In the genomic region with DNA sequence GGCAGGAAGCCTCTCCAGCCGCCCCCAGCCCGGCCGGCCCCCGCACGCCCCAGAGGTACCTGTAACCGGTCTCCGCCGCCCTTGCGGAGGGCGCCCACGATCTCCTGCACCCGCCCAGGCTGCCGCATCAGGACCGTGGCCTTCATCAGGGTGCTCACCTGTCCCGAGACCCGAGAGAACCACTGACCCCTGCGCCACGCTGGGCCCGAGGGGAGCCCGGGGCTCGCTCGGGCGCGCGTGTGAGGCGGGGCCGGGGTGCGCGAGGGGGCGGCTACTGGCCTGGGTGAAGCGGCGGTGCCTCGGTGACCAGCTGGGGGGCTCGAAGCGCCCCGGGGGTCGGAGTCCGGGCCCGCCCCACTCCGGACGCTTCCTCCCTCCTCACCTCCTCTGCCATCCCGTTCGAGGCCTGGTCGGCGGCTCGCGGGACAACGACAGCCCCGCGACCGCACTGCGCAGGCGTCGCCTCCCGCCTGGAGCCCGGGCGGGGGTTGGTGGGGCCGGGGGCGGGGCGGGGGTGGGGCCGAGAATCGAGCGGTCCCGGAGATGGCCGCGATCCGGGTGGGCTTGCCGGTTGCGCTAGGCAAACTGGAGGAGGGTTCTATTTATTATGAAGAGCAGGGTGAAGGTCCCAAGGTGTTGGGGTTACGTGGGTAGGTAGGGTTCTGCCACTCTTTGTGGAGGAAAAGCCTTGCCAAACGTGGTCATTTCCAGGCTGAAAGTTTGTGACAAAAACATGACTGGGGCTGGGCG, we compare ENCODE assay signal across 1 cellular context.
TF ChIP-seq lines count a peak whose summit lies in the region.

A gene (minus strand): TSS at position 433 of the 750 bp plus-strand sequence. CDS start 39 bp downstream, at position 394.

TF ChIP-seq in HepG2, 621 proteins besides CTCF, POLR2A, EP300 and RAD21 (continued from another document and continues in another):
- no peak for TF ChIP-seq ZBTB3 (CRISPR knock-in tag; IDR thresholded peaks at IDR 0.05; ENCODE audit: borderline replicate concordance, low read depth)
- no peak for TF ChIP-seq SMARCE1 (IDR thresholded peaks at IDR 0.05; ENCODE audit: borderline replicate concordance)
- TF ChIP-seq ISX (CRISPR knock-in tag; conservative IDR thresholded peaks at IDR 0.05) = no peak
- peak; percentile 63; the same call in 1 of the 2 replicates for TF ChIP-seq ZNF790 (CRISPR knock-in tag; IDR thresholded peaks at IDR 0.05; ENCODE audit: borderline replicate concordance)
- TF ChIP-seq HNRNPLL (IDR thresholded peaks at IDR 0.05; ENCODE audit: low read depth, low read length, poor library complexity, severe bottlenecking) = no peak
- no peak for TF ChIP-seq YEATS2 (CRISPR knock-in tag; IDR thresholded peaks at IDR 0.05; ENCODE audit: borderline replicate concordance)
- TF ChIP-seq PCBP2 (optimal IDR thresholded peaks at IDR 0.05; ENCODE audit: low read depth, low read length, poor library complexity, severe bottlenecking) = no peak
- TF ChIP-seq CEBPB (IDR thresholded peaks at IDR 0.05; ENCODE audit: borderline replicate concordance, low read depth, low read length) = no peak
- TF ChIP-seq ATF7-NPFF (CRISPR knock-in tag; IDR thresholded peaks at IDR 0.05; ENCODE audit: low read depth) = no peak
- 0 out of 2 replicates have a peak, but pooled peaks have one; percentile 4 for TF ChIP-seq ELF1 (CRISPR knock-in tag; IDR thresholded peaks at IDR 0.05)
- no peak for TF ChIP-seq FOSL1 (CRISPR knock-in tag; IDR thresholded peaks at IDR 0.05; ENCODE audit: borderline replicate concordance)
- TF ChIP-seq SMAD3 (CRISPR knock-in tag; IDR thresholded peaks at IDR 0.05) = no peak
- peak; percentile 77; the same call in 1 of the 2 replicates for TF ChIP-seq SAFB2 (CRISPR knock-in tag; IDR thresholded peaks at IDR 0.05; ENCODE audit: borderline replicate concordance, low read depth)
- no peak; the same call in 1 of the 2 replicates for TF ChIP-seq ZNF567 (CRISPR knock-in tag; IDR thresholded peaks at IDR 0.05; ENCODE audit: borderline replicate concordance)
- TF ChIP-seq, protein P1, sequence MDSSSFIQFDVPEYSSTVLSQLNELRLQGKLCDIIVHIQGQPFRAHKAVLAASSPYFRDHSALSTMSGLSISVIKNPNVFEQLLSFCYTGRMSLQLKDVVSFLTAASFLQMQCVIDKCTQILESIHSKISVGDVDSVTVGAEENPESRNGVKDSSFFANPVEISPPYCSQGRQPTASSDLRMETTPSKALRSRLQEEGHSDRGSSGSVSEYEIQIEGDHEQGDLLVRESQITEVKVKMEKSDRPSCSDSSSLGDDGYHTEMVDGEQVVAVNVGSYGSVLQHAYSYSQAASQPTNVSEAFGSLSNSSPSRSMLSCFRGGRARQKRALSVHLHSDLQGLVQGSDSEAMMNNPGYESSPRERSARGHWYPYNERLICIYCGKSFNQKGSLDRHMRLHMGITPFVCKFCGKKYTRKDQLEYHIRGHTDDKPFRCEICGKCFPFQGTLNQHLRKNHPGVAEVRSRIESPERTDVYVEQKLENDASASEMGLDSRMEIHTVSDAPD (CRISPR knock-in tag; IDR thresholded peaks at IDR 0.05) = no peak; the same call in 1 of the 2 replicates
- no peak for TF ChIP-seq BRCA1 (CRISPR knock-in tag; IDR thresholded peaks at IDR 0.05)
- TF ChIP-seq ZNF703 (CRISPR knock-in tag; IDR thresholded peaks at IDR 0.05; ENCODE audit: borderline replicate concordance) = no peak
- TF ChIP-seq NFE2 (CRISPR knock-in tag; IDR thresholded peaks at IDR 0.05) = no peak
- TF ChIP-seq KDM2A (CRISPR knock-in tag; IDR thresholded peaks at IDR 0.05; ENCODE audit: borderline replicate concordance, low read depth) = no peak
- no peak for TF ChIP-seq NFE2L1 (CRISPR knock-in tag; IDR thresholded peaks at IDR 0.05; ENCODE audit: borderline replicate concordance)
- no peak for TF ChIP-seq MBNL3 (CRISPR knock-in tag; conservative IDR thresholded peaks at IDR 0.05)
- TF ChIP-seq, protein P2, sequence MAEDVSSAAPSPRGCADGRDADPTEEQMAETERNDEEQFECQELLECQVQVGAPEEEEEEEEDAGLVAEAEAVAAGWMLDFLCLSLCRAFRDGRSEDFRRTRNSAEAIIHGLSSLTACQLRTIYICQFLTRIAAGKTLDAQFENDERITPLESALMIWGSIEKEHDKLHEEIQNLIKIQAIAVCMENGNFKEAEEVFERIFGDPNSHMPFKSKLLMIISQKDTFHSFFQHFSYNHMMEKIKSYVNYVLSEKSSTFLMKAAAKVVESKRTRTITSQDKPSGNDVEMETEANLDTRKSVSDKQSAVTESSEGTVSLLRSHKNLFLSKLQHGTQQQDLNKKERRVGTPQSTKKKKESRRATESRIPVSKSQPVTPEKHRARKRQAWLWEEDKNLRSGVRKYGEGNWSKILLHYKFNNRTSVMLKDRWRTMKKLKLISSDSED (CRISPR knock-in tag; IDR thresholded peaks at IDR 0.05) = no peak
- TF ChIP-seq, protein P3, sequence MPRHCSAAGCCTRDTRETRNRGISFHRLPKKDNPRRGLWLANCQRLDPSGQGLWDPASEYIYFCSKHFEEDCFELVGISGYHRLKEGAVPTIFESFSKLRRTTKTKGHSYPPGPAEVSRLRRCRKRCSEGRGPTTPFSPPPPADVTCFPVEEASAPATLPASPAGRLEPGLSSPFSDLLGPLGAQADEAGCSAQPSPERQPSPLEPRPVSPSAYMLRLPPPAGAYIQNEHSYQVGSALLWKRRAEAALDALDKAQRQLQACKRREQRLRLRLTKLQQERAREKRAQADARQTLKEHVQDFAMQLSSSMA (CRISPR knock-in tag; IDR thresholded peaks at IDR 0.05) = no peak
- no peak for TF ChIP-seq HIVEP1 (CRISPR knock-in tag; IDR thresholded peaks at IDR 0.05)
- TF ChIP-seq RBAK (CRISPR knock-in tag; IDR thresholded peaks at IDR 0.05) = no peak
- TF ChIP-seq, protein P4, sequence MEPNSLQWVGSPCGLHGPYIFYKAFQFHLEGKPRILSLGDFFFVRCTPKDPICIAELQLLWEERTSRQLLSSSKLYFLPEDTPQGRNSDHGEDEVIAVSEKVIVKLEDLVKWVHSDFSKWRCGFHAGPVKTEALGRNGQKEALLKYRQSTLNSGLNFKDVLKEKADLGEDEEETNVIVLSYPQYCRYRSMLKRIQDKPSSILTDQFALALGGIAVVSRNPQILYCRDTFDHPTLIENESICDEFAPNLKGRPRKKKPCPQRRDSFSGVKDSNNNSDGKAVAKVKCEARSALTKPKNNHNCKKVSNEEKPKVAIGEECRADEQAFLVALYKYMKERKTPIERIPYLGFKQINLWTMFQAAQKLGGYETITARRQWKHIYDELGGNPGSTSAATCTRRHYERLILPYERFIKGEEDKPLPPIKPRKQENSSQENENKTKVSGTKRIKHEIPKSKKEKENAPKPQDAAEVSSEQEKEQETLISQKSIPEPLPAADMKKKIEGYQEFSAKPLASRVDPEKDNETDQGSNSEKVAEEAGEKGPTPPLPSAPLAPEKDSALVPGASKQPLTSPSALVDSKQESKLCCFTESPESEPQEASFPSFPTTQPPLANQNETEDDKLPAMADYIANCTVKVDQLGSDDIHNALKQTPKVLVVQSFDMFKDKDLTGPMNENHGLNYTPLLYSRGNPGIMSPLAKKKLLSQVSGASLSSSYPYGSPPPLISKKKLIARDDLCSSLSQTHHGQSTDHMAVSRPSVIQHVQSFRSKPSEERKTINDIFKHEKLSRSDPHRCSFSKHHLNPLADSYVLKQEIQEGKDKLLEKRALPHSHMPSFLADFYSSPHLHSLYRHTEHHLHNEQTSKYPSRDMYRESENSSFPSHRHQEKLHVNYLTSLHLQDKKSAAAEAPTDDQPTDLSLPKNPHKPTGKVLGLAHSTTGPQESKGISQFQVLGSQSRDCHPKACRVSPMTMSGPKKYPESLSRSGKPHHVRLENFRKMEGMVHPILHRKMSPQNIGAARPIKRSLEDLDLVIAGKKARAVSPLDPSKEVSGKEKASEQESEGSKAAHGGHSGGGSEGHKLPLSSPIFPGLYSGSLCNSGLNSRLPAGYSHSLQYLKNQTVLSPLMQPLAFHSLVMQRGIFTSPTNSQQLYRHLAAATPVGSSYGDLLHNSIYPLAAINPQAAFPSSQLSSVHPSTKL (CRISPR knock-in tag; IDR thresholded peaks at IDR 0.05) = no peak
- TF ChIP-seq ZC3H13 (CRISPR knock-in tag; IDR thresholded peaks at IDR 0.05) = 0 out of 2 replicates have a peak, but pooled peaks have one; percentile 49
- TF ChIP-seq, protein P5, sequence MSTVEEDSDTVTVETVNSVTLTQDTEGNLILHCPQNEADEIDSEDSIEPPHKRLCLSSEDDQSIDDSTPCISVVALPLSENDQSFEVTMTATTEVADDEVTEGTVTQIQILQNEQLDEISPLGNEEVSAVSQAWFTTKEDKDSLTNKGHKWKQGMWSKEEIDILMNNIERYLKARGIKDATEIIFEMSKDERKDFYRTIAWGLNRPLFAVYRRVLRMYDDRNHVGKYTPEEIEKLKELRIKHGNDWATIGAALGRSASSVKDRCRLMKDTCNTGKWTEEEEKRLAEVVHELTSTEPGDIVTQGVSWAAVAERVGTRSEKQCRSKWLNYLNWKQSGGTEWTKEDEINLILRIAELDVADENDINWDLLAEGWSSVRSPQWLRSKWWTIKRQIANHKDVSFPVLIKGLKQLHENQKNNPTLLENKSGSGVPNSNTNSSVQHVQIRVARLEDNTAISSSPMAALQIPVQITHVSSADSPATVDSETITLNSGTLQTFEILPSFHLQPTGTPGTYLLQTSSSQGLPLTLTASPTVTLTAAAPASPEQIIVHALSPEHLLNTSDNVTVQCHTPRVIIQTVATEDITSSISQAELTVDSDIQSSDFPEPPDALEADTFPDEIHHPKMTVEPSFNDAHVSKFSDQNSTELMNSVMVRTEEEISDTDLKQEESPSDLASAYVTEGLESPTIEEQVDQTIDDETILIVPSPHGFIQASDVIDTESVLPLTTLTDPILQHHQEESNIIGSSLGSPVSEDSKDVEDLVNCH (CRISPR knock-in tag; IDR thresholded peaks at IDR 0.05) = no peak
- TF ChIP-seq, protein P6, sequence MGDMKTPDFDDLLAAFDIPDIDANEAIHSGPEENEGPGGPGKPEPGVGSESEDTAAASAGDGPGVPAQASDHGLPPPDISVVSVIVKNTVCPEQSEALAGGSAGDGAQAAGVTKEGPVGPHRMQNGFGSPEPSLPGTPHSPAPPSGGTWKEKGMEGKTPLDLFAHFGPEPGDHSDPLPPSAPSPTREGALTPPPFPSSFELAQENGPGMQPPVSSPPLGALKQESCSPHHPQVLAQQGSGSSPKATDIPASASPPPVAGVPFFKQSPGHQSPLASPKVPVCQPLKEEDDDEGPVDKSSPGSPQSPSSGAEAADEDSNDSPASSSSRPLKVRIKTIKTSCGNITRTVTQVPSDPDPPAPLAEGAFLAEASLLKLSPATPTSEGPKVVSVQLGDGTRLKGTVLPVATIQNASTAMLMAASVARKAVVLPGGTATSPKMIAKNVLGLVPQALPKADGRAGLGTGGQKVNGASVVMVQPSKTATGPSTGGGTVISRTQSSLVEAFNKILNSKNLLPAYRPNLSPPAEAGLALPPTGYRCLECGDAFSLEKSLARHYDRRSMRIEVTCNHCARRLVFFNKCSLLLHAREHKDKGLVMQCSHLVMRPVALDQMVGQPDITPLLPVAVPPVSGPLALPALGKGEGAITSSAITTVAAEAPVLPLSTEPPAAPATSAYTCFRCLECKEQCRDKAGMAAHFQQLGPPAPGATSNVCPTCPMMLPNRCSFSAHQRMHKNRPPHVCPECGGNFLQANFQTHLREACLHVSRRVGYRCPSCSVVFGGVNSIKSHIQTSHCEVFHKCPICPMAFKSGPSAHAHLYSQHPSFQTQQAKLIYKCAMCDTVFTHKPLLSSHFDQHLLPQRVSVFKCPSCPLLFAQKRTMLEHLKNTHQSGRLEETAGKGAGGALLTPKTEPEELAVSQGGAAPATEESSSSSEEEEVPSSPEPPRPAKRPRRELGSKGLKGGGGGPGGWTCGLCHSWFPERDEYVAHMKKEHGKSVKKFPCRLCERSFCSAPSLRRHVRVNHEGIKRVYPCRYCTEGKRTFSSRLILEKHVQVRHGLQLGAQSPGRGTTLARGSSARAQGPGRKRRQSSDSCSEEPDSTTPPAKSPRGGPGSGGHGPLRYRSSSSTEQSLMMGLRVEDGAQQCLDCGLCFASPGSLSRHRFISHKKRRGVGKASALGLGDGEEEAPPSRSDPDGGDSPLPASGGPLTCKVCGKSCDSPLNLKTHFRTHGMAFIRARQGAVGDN (CRISPR knock-in tag; IDR thresholded peaks at IDR 0.05) = peak; percentile 93
- TF ChIP-seq, protein P7, sequence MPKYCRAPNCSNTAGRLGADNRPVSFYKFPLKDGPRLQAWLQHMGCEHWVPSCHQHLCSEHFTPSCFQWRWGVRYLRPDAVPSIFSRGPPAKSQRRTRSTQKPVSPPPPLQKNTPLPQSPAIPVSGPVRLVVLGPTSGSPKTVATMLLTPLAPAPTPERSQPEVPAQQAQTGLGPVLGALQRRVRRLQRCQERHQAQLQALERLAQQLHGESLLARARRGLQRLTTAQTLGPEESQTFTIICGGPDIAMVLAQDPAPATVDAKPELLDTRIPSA (CRISPR knock-in tag; IDR thresholded peaks at IDR 0.05; ENCODE audit: borderline replicate concordance) = no peak
- TF ChIP-seq ZNF724P (CRISPR knock-in tag; IDR thresholded peaks at IDR 0.05; ENCODE audit: borderline replicate concordance) = no peak
- peak; percentile 24; the same call in 1 of the 2 replicates for TF ChIP-seq PHF21A (CRISPR knock-in tag; IDR thresholded peaks at IDR 0.05)
- TF ChIP-seq DNMT3B (CRISPR knock-in tag; conservative IDR thresholded peaks at IDR 0.05) = no peak
- TF ChIP-seq ZNF160 (CRISPR knock-in tag; IDR thresholded peaks at IDR 0.05) = peak; percentile 55; the same call in 1 of the 2 replicates
- TF ChIP-seq TCF7 (IDR thresholded peaks at IDR 0.05; ENCODE audit: low read depth) = no peak
- TF ChIP-seq ZNF7 (CRISPR knock-in tag; IDR thresholded peaks at IDR 0.05) = no peak
- TF ChIP-seq KAT7 (CRISPR knock-in tag; IDR thresholded peaks at IDR 0.05; ENCODE audit: borderline replicate concordance) = peak; percentile 48; the same call in 1 of the 2 replicates
- no peak for TF ChIP-seq FOXK1 (CRISPR knock-in tag; IDR thresholded peaks at IDR 0.05; ENCODE audit: borderline replicate concordance, low read depth)
- peak; percentile 76 for TF ChIP-seq SPEN (CRISPR knock-in tag; IDR thresholded peaks at IDR 0.05; ENCODE audit: low read depth)
- TF ChIP-seq DNMT1 (CRISPR knock-in tag; IDR thresholded peaks at IDR 0.05) = 0 out of 2 replicates have a peak, but pooled peaks have one; percentile 33
- TF ChIP-seq YY1 (IDR thresholded peaks at IDR 0.05; ENCODE audit: insufficient read depth, insufficient replicate concordance, low read depth, low read length) = peak; percentile 7
- no peak for TF ChIP-seq CC2D1A (CRISPR knock-in tag; IDR thresholded peaks at IDR 0.05)
- TF ChIP-seq, protein P8, sequence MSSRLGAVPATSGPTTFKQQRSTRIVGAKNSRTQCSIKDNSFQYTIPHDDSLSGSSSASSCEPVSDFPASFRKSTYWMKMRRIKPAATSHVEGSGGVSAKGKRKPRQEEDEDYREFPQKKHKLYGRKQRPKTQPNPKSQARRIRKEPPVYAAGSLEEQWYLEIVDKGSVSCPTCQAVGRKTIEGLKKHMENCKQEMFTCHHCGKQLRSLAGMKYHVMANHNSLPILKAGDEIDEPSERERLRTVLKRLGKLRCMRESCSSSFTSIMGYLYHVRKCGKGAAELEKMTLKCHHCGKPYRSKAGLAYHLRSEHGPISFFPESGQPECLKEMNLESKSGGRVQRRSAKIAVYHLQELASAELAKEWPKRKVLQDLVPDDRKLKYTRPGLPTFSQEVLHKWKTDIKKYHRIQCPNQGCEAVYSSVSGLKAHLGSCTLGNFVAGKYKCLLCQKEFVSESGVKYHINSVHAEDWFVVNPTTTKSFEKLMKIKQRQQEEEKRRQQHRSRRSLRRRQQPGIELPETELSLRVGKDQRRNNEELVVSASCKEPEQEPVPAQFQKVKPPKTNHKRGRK (CRISPR knock-in tag; IDR thresholded peaks at IDR 0.05) = no peak
- TF ChIP-seq GABPA (IDR thresholded peaks at IDR 0.05; ENCODE audit: low read depth, low read length) = no peak
- TF ChIP-seq GABPA (CRISPR knock-in tag; IDR thresholded peaks at IDR 0.05; ENCODE audit: low read depth) = no peak
- TF ChIP-seq ETV5 (CRISPR knock-in tag; IDR thresholded peaks at IDR 0.05; ENCODE audit: borderline replicate concordance) = no peak
- TF ChIP-seq, protein P9, sequence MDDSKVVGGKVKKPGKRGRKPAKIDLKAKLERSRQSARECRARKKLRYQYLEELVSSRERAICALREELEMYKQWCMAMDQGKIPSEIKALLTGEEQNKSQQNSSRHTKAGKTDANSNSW (CRISPR knock-in tag; IDR thresholded peaks at IDR 0.05; ENCODE audit: borderline replicate concordance) = 0 out of 2 replicates have a peak, but pooled peaks have one; percentile 36
